In genomic region chr1:224328644-224329043, GRCh38 we compare ENCODE assay signal across 9 cellular contexts. TPM values are rescaled to one million over a fixed set of nuclear protein-coding genes. Genes with fewer than 3 reads are reported as not detected.
DNase-seq lines count a peak whose midpoint lies in the region; ATAC-seq and TF ChIP-seq lines count a peak whose summit lies in the region.
"Had no signal": no experiment of that assay in that cellular context is flagged by ENCODE, and none has a peak within 500 bp of the region (broad histone marks: within the 10 kb centered on the region; RNA-seq: fewer than 3 reads in every experiment).

No MANE protein-coding gene starts in this region.

- H3K9me3 ChIP-seq in stomach = no peaks in the 10 kb centered on the region

- CTCF ChIA-PET in activated naive CD4-positive, alpha-beta T cell treated with anti-CD3 and anti-CD28 coated beads, Interleukin-2, amount 10 ng/mL, durations not matched to agents 7 days and 5 days (lab: Charles Lee) = no interaction called here
- CTCF ChIA-PET in activated CD4-positive, alpha-beta memory T cell treated with anti-CD3 and anti-CD28 coated beads for 36 hours (lab: Charles Lee) = interaction anchor here (2.1 kb wide), 1 partner anchor 212 kb away, joined by 14 read pairs; no protein-coding TSS in a partner anchor

- peak overlapping the region; percentile 90 for H3K4me3 Mint-ChIP-seq in activated naive CD4-positive, alpha-beta T cell treated with anti-CD3 and anti-CD28 coated beads, Interleukin-2, amount 10 ng/mL, durations not matched to agents 7 days and 5 days
- peak overlapping the region; percentile 49 for H3K4me3 Mint-ChIP-seq in activated CD4-positive, alpha-beta memory T cell treated with anti-CD3 and anti-CD28 coated beads for 36 hours

- peak overlapping the region; percentile 40 for H3K27ac Mint-ChIP-seq in activated naive CD4-positive, alpha-beta T cell treated with anti-CD3 and anti-CD28 coated beads, Interleukin-2, amount 10 ng/mL, durations not matched to agents 7 days and 5 days
- H3K27ac Mint-ChIP-seq in activated CD4-positive, alpha-beta memory T cell treated with anti-CD3 and anti-CD28 coated beads for 36 hours = no peak overlapping the region

- H3K4me1 Mint-ChIP-seq in activated naive CD4-positive, alpha-beta T cell treated with anti-CD3 and anti-CD28 coated beads, Interleukin-2, amount 10 ng/mL, durations not matched to agents 7 days and 5 days = peaks cover 51% of the 10 kb centered on the region
- H3K4me1 Mint-ChIP-seq in activated CD4-positive, alpha-beta memory T cell treated with anti-CD3 and anti-CD28 coated beads for 36 hours (ENCODE audit: low read depth) = peaks cover 33% of the 10 kb centered on the region

- H3K9me3 Mint-ChIP-seq in activated naive CD4-positive, alpha-beta T cell treated with anti-CD3 and anti-CD28 coated beads, Interleukin-2, amount 10 ng/mL, durations not matched to agents 7 days and 5 days = peaks cover 2% of the 10 kb centered on the region
- H3K9me3 Mint-ChIP-seq in activated CD4-positive, alpha-beta memory T cell treated with anti-CD3 and anti-CD28 coated beads for 36 hours = no peaks in the 10 kb centered on the region

- POLR2A ChIA-PET in activated CD4-positive, alpha-beta memory T cell treated with anti-CD3 and anti-CD28 coated beads for 36 hours (lab: Charles Lee) = no interaction called here

- intact Hi-C loops in activated CD4-positive, alpha-beta memory T cell treated with anti-CD3 and anti-CD28 coated beads for 36 hours (cut with micrococcal nuclease) = no loop called here
- intact Hi-C loops in stomach (cut with DNase I; ENCODE audit: low total_unique reads) = no loop called here

- 68 to 79% (median 71%) methylated on average over 6 of the region's 6 CpGs for WGBS in stomach, 5 donors

- no peak for DNase-seq in activated naive CD4-positive, alpha-beta T cell treated with anti-CD3 and anti-CD28 coated beads, Interleukin-2, amount 10 ng/mL, durations not matched to agents 7 days and 5 days
- DNase-seq in activated naive CD4-positive, alpha-beta T cell treated with Interleukin-2 at 50 U/mL for 16 hours = no peak
- DNase-seq in activated CD4-positive, alpha-beta memory T cell treated with anti-CD3 and anti-CD28 coated beads for 36 hours = no peak
- DNase-seq in foreskin fibroblast (no peak), stomach (no peak)
- DNase-seq: NCI-H2107 had no signal

- ATAC-seq in HG03095 (IDR thresholded peaks at IDR 0.05; ENCODE audit: unreplicated experiment) = no peak
- ATAC-seq in HG03159 (IDR thresholded peaks at IDR 0.05; ENCODE audit: unreplicated experiment) = no peak
- ATAC-seq in GM18517 (IDR thresholded peaks at IDR 0.05; ENCODE audit: unreplicated experiment) = no peak

- H3K27me3 ChIP-seq in stomach = no peaks in the 10 kb centered on the region

- TF ChIP-seq POLR2A in stomach (IDR thresholded peaks at IDR 0.05) = no peak

- peaks cover 17 to 56% (median 36%) of the 10 kb centered on the region in 4 donors for H3K4me1 ChIP-seq in stomach

- TF ChIP-seq CTCF in foreskin fibroblast (IDR thresholded peaks at IDR 0.05; ENCODE audit: low read depth, low read length) (no peak), stomach (IDR thresholded peaks at IDR 0.05) (no peak)

- peaks cover 4% of the 10 kb centered on the region for H3K36me3 Mint-ChIP-seq in activated naive CD4-positive, alpha-beta T cell treated with anti-CD3 and anti-CD28 coated beads, Interleukin-2, amount 10 ng/mL, durations not matched to agents 7 days and 5 days
- peaks cover 4% of the 10 kb centered on the region for H3K36me3 Mint-ChIP-seq in activated CD4-positive, alpha-beta memory T cell treated with anti-CD3 and anti-CD28 coated beads for 36 hours

- H3K4me3 ChIP-seq in foreskin fibroblast (ENCODE audit: low read depth in 1 of 2, low read length in 2 of 2) (peak overlapping the region; percentile 74 to 77), stomach (peak overlapping the region; percentile 75 to 99 (median 88))

- TF ChIP-seq EP300 in stomach (IDR thresholded peaks at IDR 0.05) = no peak

- H3K36me3 ChIP-seq in stomach = peaks cover 0 to 25% (median 19%) of the 10 kb centered on the region in 4 donors

- H3K27me3 Mint-ChIP-seq in activated naive CD4-positive, alpha-beta T cell treated with anti-CD3 and anti-CD28 coated beads, Interleukin-2, amount 10 ng/mL, durations not matched to agents 7 days and 5 days = no peaks in the 10 kb centered on the region
- H3K27me3 Mint-ChIP-seq in activated CD4-positive, alpha-beta memory T cell treated with anti-CD3 and anti-CD28 coated beads for 36 hours = no peaks in the 10 kb centered on the region

- no peak overlapping the region for H3K27ac ChIP-seq in stomach

RNA-seq across cellular contexts. Expression of gene NVL, which starts 1.3 kb away (rescaled TPM):
- 10 to 100 TPM; 32.5 to 38.0 TPM for total RNA-seq in activated CD4-positive, alpha-beta memory T cell treated with anti-CD3 and anti-CD28 coated beads for 36 hours
- total RNA-seq in stomach = 10 to 100 TPM; 18.7 to 50.9 (median 43.2) TPM
- 10 to 100 TPM; 17.4 to 27.0 (median 18.5) TPM for polyA plus RNA-seq in stomach

RNA-seq across cellular contexts. Expression of gene CNIH4, which starts 28.0 kb away (rescaled TPM):
- total RNA-seq in activated CD4-positive, alpha-beta memory T cell treated with anti-CD3 and anti-CD28 coated beads for 36 hours = 10 to 100 TPM; 48.3 to 51.6 TPM
- 10 to 100 TPM in 4 of 5 donors, 1 to 10 TPM in 1; 3.1 to 45.3 (median 39.3) TPM for total RNA-seq in stomach
- 10 to 100 TPM; 19.6 to 53.1 (median 37.8) TPM for polyA plus RNA-seq in stomach
